In genomic region chr16:11639925-11640899, GRCh38 we compare ENCODE assay signal across 9 cellular contexts. TPM values are rescaled to one million over a fixed set of nuclear protein-coding genes. Genes with fewer than 3 reads are reported as not detected.
DNase-seq lines count a peak whose midpoint lies in the region; ATAC-seq and TF ChIP-seq lines count a peak whose summit lies in the region.
"Had no signal": no experiment of that assay in that cellular context is flagged by ENCODE, and none has a peak within 500 bp of the region (broad histone marks: within the 10 kb centered on the region; RNA-seq: fewer than 3 reads in every experiment).

No MANE protein-coding gene starts in this region.

- no peak overlapping the region for H3K4me3 ChIP-seq in upper lobe of left lung

- peaks cover 19 to 24% (median 20%) of the 10 kb centered on the region in 4 donors for H3K4me1 ChIP-seq in upper lobe of left lung

- H3K36me3 ChIP-seq in upper lobe of left lung, result no peaks in the 10 kb centered on the region

- TF ChIP-seq POLR2A in erythroblast (IDR thresholded peaks at IDR 0.05; ENCODE audit: low read length) (no peak), upper lobe of left lung (IDR thresholded peaks at IDR 0.05) (peak in 2 of 4 donors; percentile 52 to 84)

- DNase-seq in ACHN (peak; percentile 61), HT-29 (ENCODE audit: low spot score) (peak; percentile 79), SK-MEL-5 (ENCODE audit: low read depth, low spot score) (peak; percentile 98), erythroblast (lab: John Stamatoyannopoulos, UW) (peak; percentile 31 to 76), mucosa of gallbladder (ENCODE audit: low spot score) (peak; percentile 93), upper lobe of left lung (peak in 1 of 2 donors; percentile 92), D341Med (ENCODE audit: low spot score) (no peak)
- no peak for DNase-seq in effector CD8-positive, alpha-beta T cell (lab: John Stamatoyannopoulos, UW)
- DNase-seq: activated T-cell treated with anti-CD3 and anti-CD28 coated beads, Interleukin-2, amount 50 U/mL, for 72 hours had no signal

- peak; percentile 90 to 98 (median 92) for TF ChIP-seq EP300 in upper lobe of left lung (IDR thresholded peaks at IDR 0.05)

- WGBS in upper lobe of left lung, 2 donors, result 35 to 67% methylated on average over 11 to 25 of the region's 25 CpGs

- TF ChIP-seq CTCF in upper lobe of left lung (IDR thresholded peaks at IDR 0.05), result peak in 1 of 6 experiments; percentile 6

- H3K9me3 ChIP-seq in upper lobe of left lung, result no peaks in the 10 kb centered on the region

- H3K27ac ChIP-seq in upper lobe of left lung, result peak overlapping the region; percentile 86 to 91 (median 89)

- in situ Hi-C loops in ACHN (cut with HindIII; ENCODE audit: low pct_ligation_motif_present, low pct_unique_long_range_greater_than_20kb, low sequenced_read_pairs) (no loop called here), SK-MEL-5 (cut with HindIII; ENCODE audit: low pct_unique_long_range_greater_than_20kb, low sequenced_read_pairs) (no loop called here)

- peak; percentile 92 to 93 for ATAC-seq in upper lobe of left lung (ENCODE audit: low FRiP score in 2 of 2)

- no peaks in the 10 kb centered on the region for H3K27me3 ChIP-seq in upper lobe of left lung

RNA-seq across cellular contexts. Expression of gene SNN, which starts 28.0 kb away (rescaled TPM):
- 13.3 and 13.4 TPM in 2 replicates for total RNA-seq in HT-29 (2014; rRNA removed; shearing (Covaris generic))
- 22.0 and 23.7 TPM in 2 replicates for total RNA-seq in SK-MEL-5 (2014; rRNA removed; shearing (Covaris generic))
- polyA plus RNA-seq in SK-MEL-5 (2015; cell fraction: cytosol; rRNA removed), result 23.9 and 30.6 TPM in 2 replicates
- 10.5 and 11.7 TPM in 2 replicates for polyA plus RNA-seq in SK-MEL-5 (2015; cell fraction: nucleus; rRNA removed)
- total RNA-seq in mucosa of gallbladder, result 55.0 TPM
- 10 to 100 TPM; 14.7 to 29.8 (median 26.1) TPM for total RNA-seq in upper lobe of left lung

RNA-seq across cellular contexts. Expression of gene LITAF, which starts 53.5 kb away (rescaled TPM):
- 116 and 128 TPM in 2 replicates for total RNA-seq in HT-29 (2014; rRNA removed; shearing (Covaris generic))
- 130 and 135 TPM in 2 replicates for total RNA-seq in SK-MEL-5 (2014; rRNA removed; shearing (Covaris generic))
- polyA plus RNA-seq in SK-MEL-5 (2015; cell fraction: cytosol; rRNA removed), result 172 and 177 TPM in 2 replicates
- polyA plus RNA-seq in SK-MEL-5 (2015; cell fraction: nucleus; rRNA removed), result 35.3 and 53.1 TPM in 2 replicates
- total RNA-seq in mucosa of gallbladder, result 121 TPM
- total RNA-seq in upper lobe of left lung, result 100 to 1,000 TPM in 4 of 6 donors, 10 to 100 TPM in 2; 65.8 to 281 (median 113) TPM

Comparison
In these comparisons a context has a peak if more than half of its experiments do, and no peak if none do; other contexts are left out.
1. DNase-seq: peak in ACHN (single experiment), HT-29 (single experiment), SK-MEL-5 (single experiment), erythroblast (2 of 2) and mucosa of gallbladder (single experiment); none in D341Med (single experiment) and effector CD8-positive, alpha-beta T cell (single experiment).